Comparison of ENCODE assay signal across 8 cellular contexts in genomic region chr13:52851153-52851962, GRCh38. TPM values are rescaled to one million over a fixed set of nuclear protein-coding genes. Genes with fewer than 3 reads are reported as not detected.
DNase-seq lines count a peak whose midpoint lies in the region; ATAC-seq and TF ChIP-seq lines count a peak whose summit lies in the region.

No MANE protein-coding gene starts in this region.

- no peak for TF ChIP-seq EP300 in SK-N-SH (IDR thresholded peaks at IDR 0.05; ENCODE audit: borderline replicate concordance in 1 of 2, low read depth in 1 of 2, low read length in 1 of 2)

- H3K27ac ChIP-seq in HL-60 (replicated peaks), result peak overlapping the region; percentile 51
- H3K27ac ChIP-seq in SK-N-SH (ENCODE audit: low read depth in 2 of 2, low read length in 1 of 2), result peak overlapping the region in 1 of 2 experiments; percentile 79; a peak in 3 of 4 replicates
- peak overlapping the region; percentile 45 to 61 for H3K27ac ChIP-seq in mucosa of rectum (ENCODE audit: low read depth in 2 of 2, low read length in 2 of 2)
- H3K27ac ChIP-seq in uterus, result peak overlapping the region in 1 of 2 donors; percentile 11

- H3K36me3 ChIP-seq in SK-N-SH (replicated peaks in 1 of 2; ENCODE audit: control insufficient read depth in 1 of 2, insufficient read depth in 2 of 2, low read length in 1 of 2) (no peaks in the 10 kb centered on the region), mucosa of rectum (ENCODE audit: control insufficient read depth in 2 of 2, insufficient read depth in 2 of 2, low read length in 2 of 2) (no peaks in the 10 kb centered on the region), uterus (no peaks in the 10 kb centered on the region)

- peaks cover 41% of the 10 kb centered on the region for H3K27me3 ChIP-seq in HL-60 (ENCODE audit: insufficient read depth, poor library complexity, severe bottlenecking)
- H3K27me3 ChIP-seq in SK-N-SH (ENCODE audit: insufficient read depth), result peaks cover 37% of the 10 kb centered on the region
- H3K27me3 ChIP-seq in mucosa of rectum (ENCODE audit: control insufficient read depth in 2 of 2, insufficient read depth in 2 of 2, low read length in 2 of 2), result peaks cover 20 to 25% of the 10 kb centered on the region in 2 donors
- peaks cover 25 to 27% of the 10 kb centered on the region in 2 donors for H3K27me3 ChIP-seq in uterus

- intact Hi-C loops in uterus (cut with DNase I; ENCODE audit: low total_unique reads), result no loop called here

- H3K27ac Mint-ChIP-seq in endothelial cell (ENCODE audit: unreplicated experiment), result peak overlapping the region; percentile 61

- no peak for TF ChIP-seq RAD21 in SK-N-SH (IDR thresholded peaks at IDR 0.05; ENCODE audit: low read length)

- no peaks in the 10 kb centered on the region for H3K9me3 Mint-ChIP-seq in endothelial cell (ENCODE audit: unreplicated experiment)

- DNase-seq in GM03348 (ENCODE audit: low spot score), result peak; percentile 73
- peak in 1 of 2 experiments; percentile 70 for DNase-seq in HL-60 (ENCODE audit: low read depth in 1 of 2, low spot score in 1 of 2)
- DNase-seq in SK-N-SH, result peak; percentile 68
- DNase-seq in endothelial cell (ENCODE audit: low spot score), result peak; percentile 46
- no peak for DNase-seq in uterus
- no peak for DNase-seq in occipital lobe (lab: John Stamatoyannopoulos, UW)

- H3K27me3 Mint-ChIP-seq in endothelial cell (ENCODE audit: unreplicated experiment), result peaks cover 31% of the 10 kb centered on the region

- H3K79me2 ChIP-seq in SK-N-SH (ENCODE audit: insufficient read depth), result no peaks in the 10 kb centered on the region

- peak overlapping the region; percentile 99 for H2AFZ ChIP-seq in SK-N-SH (ENCODE audit: low read depth)

- TF ChIP-seq CTCF in HL-60 (IDR thresholded peaks at IDR 0.05; ENCODE audit: insufficient read depth, low read length) (no peak), SK-N-SH (IDR thresholded peaks at IDR 0.05) (no peak; the same call in 1 of the 2 replicates), endothelial cell (IDR thresholded peaks at IDR 0.05; ENCODE audit: unreplicated experiment) (no peak), uterus (IDR thresholded peaks at IDR 0.05) (no peak)

- peak overlapping the region; percentile 91 for H3K4me3 Mint-ChIP-seq in endothelial cell (ENCODE audit: unreplicated experiment)

- CTCF ChIA-PET in SK-N-SH (lab: Yijun Ruan, JAX), result interaction anchor here (0.7 to 2.5 kb wide), 17 partner anchors 9 to 350 kb away, joined by 3 to 12 read pairs (median 5); partner anchors contain the start of gene SUGT1

- ATAC-seq in GM21390 (IDR thresholded peaks at IDR 0.05; ENCODE audit: unreplicated experiment), result peak; percentile 79

- H3K4me2 ChIP-seq in SK-N-SH, result peak overlapping the region; percentile 86

- no peak for TF ChIP-seq POLR2A in uterus (IDR thresholded peaks at IDR 0.05)

- H3K4me1 Mint-ChIP-seq in endothelial cell (ENCODE audit: unreplicated experiment), result peaks cover 27% of the 10 kb centered on the region

- peak overlapping the region; percentile 54 for H3K9ac ChIP-seq in SK-N-SH
- H3K9ac ChIP-seq in mucosa of rectum (ENCODE audit: low read depth in 1 of 2, low read length in 2 of 2), result peak overlapping the region; percentile 47 to 59

- H3K9me3 ChIP-seq in SK-N-SH (no peaks in the 10 kb centered on the region), mucosa of rectum (ENCODE audit: control insufficient read depth in 2 of 2, low read length in 2 of 2) (no peaks in the 10 kb centered on the region), uterus (no peaks in the 10 kb centered on the region)

- peaks cover 14% of the 10 kb centered on the region for H3F3A ChIP-seq in SK-N-SH (replicated peaks; ENCODE audit: insufficient read depth)

- 2% methylated on average over 33 of the region's 60 CpGs for WGBS in SK-N-SH (ENCODE audit: low lambda C conversion rate)

- POLR2A ChIA-PET in SK-N-SH (lab: Yijun Ruan, JAX), result interaction anchor here (0.6 to 0.9 kb wide), 3 partner anchors 11 to 281 kb away, joined by 3 read pairs; no protein-coding TSS in a partner anchor

- H3K36me3 Mint-ChIP-seq in endothelial cell (ENCODE audit: low read depth, unreplicated experiment), result no peaks in the 10 kb centered on the region

- no peaks in the 10 kb centered on the region for H3K9me2 ChIP-seq in SK-N-SH

- H3K4me1 ChIP-seq in SK-N-SH (ENCODE audit: control insufficient read depth in 1 of 2, insufficient read depth in 2 of 2, low read depth in 1 of 2, low read length in 1 of 2) (peaks cover 6 to 32% of the 10 kb centered on the region in 2 experiments; a peak in 3 of 4 replicates), mucosa of rectum (ENCODE audit: control insufficient read depth in 2 of 2, insufficient read depth in 2 of 2, low read length in 2 of 2) (peaks cover 7 to 11% of the 10 kb centered on the region in 2 donors), uterus (no peaks in the 10 kb centered on the region)

- H4K20me1 ChIP-seq in SK-N-SH (ENCODE audit: insufficient read depth), result no peaks in the 10 kb centered on the region

- H3K4me3 ChIP-seq in HL-60 (replicated peaks; ENCODE audit: insufficient read depth, low read length), result peak overlapping the region; percentile 50
- peak overlapping the region; percentile 69 to 97 for H3K4me3 ChIP-seq in SK-N-SH (ENCODE audit: low read depth in 2 of 2, low read length in 1 of 2)
- peak overlapping the region; percentile 82 to 85 for H3K4me3 ChIP-seq in mucosa of rectum (ENCODE audit: low read length in 2 of 2)
- peak overlapping the region; percentile 50 to 69 for H3K4me3 ChIP-seq in uterus

TF ChIP-seq in SK-N-SH, 30 proteins besides CTCF, POLR2A, EP300 and RAD21:
- no peak for TF ChIP-seq RCOR1 (IDR thresholded peaks at IDR 0.05; ENCODE audit: low read length)
- no peak for TF ChIP-seq TEAD4 (IDR thresholded peaks at IDR 0.05; ENCODE audit: borderline replicate concordance, insufficient read depth)
- TF ChIP-seq RXRA (IDR thresholded peaks at IDR 0.05; ENCODE audit: borderline replicate concordance, low read depth), result no peak
- TF ChIP-seq MAX (IDR thresholded peaks at IDR 0.05; ENCODE audit: low read depth), result peak; percentile 29
- peak; percentile 85 for TF ChIP-seq USF1 (IDR thresholded peaks at IDR 0.05; ENCODE audit: borderline replicate concordance, low read depth)
- TF ChIP-seq YY1 (IDR thresholded peaks at IDR 0.05; ENCODE audit: low read depth), result peak; percentile 48; the same call in 1 of the 2 replicates
- TF ChIP-seq USF2 (IDR thresholded peaks at IDR 0.05; ENCODE audit: borderline replicate concordance, low read depth, low read length), result peak; percentile 33; the same call in 1 of the 2 replicates
- TF ChIP-seq PBX3 (IDR thresholded peaks at IDR 0.05), result peak; percentile 47; the same call in 1 of the 2 replicates

RNA-seq across cellular contexts. Expression of gene PCDH8, which starts 2.9 kb away (rescaled TPM):
- polyA plus RNA-seq in SK-N-SH (2012; rRNA removed), result not detected in 2 replicates
- polyA plus RNA-seq in SK-N-SH (2012; cell fraction: cytosol; rRNA removed), result under 0.01 TPM in 1 of 2 replicates, not detected in the other
- 0.07 TPM in 1 of 2 replicates, not detected in the other for polyA plus RNA-seq in SK-N-SH (2012; cell fraction: nucleus; rRNA removed)
- 0.15 TPM for total RNA-seq in endothelial cell (ENCODE audit: unreplicated experiment)
- under 1 TPM in 1 of 4 donors, not detected in 3; 0.62 TPM for total RNA-seq in uterus
- total RNA-seq in occipital lobe, result 32.6 TPM

Comparison
In these comparisons a context has a peak if more than half of its experiments do, and no peak if none do; other contexts are left out.
1. DNase-seq: peak in GM03348 (single experiment), SK-N-SH (single experiment) and endothelial cell (single experiment); none in uterus (0 of 2) and occipital lobe (single experiment).
2. RNA of gene PCDH8, which starts 2.9 kb away (total RNA-seq): 32.6 TPM in occipital lobe (single experiment); 0.15 TPM in endothelial cell (single experiment) and 0.62 TPM in uterus; every median in the first group is over 10 times any median in the second.
3. Peak in every context shown above with its lines, with median percentiles within 50 percentile points of each other: H3K4me3 ChIP-seq.